Comparison of ENCODE assay signal across 1 cellular context in the genomic region with DNA sequence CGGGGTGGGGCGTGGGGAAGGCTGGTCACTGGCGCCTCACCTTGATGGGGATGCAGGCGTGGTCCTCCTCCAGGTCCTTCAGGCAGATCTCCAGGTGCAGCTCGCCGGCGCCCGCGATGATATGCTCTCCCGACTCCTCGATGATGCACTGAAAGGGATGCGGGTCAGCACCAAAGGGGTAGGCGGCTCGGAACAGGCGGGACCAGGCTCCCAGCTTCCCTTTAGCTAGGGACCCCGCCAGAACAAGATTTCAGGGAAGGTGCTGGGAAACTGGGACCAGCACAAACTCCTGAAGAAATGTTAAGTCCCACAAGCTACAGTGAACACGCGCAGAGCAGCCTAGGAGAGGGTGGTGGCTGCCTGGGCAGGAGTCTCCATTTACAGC.
TF ChIP-seq lines count a peak whose summit lies in the region.

No MANE protein-coding gene starts in this region.

TF ChIP-seq in K562, 482 proteins besides CTCF, POLR2A, EP300 and RAD21:
- TF ChIP-seq SUPT5H (IDR thresholded peaks at IDR 0.05) = peak; percentile 46; the same call in 1 of the 2 replicates
- no peak for TF ChIP-seq BHLHE40 (IDR thresholded peaks at IDR 0.05; ENCODE audit: low read length)
- no peak for TF ChIP-seq NEUROD1 (IDR thresholded peaks at IDR 0.05; ENCODE audit: borderline replicate concordance, low read depth, low read length, partially characterized antibody)
- TF ChIP-seq CEBPB (tag; IDR thresholded peaks at IDR 0.05) = no peak
- TF ChIP-seq ZKSCAN1 (IDR thresholded peaks at IDR 0.05; ENCODE audit: low read depth, low read length) = no peak
- TF ChIP-seq, protein P1, sequence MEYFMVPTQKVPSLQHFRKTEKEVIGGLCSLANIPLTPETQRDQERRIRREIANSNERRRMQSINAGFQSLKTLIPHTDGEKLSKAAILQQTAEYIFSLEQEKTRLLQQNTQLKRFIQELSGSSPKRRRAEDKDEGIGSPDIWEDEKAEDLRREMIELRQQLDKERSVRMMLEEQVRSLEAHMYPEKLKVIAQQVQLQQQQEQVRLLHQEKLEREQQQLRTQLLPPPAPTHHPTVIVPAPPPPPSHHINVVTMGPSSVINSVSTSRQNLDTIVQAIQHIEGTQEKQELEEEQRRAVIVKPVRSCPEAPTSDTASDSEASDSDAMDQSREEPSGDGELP (CRISPR knock-in tag; IDR thresholded peaks at IDR 0.05; ENCODE audit: borderline replicate concordance) = no peak
- peak; percentile 76 for TF ChIP-seq ZBTB33 (CRISPR knock-in tag; IDR thresholded peaks at IDR 0.05)
- TF ChIP-seq, protein P2, sequence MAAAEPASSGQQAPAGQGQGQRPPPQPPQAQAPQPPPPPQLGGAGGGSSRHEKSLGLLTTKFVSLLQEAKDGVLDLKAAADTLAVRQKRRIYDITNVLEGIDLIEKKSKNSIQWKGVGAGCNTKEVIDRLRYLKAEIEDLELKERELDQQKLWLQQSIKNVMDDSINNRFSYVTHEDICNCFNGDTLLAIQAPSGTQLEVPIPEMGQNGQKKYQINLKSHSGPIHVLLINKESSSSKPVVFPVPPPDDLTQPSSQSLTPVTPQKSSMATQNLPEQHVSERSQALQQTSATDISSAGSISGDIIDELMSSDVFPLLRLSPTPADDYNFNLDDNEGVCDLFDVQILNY (CRISPR knock-in tag; IDR thresholded peaks at IDR 0.05) = no peak
- peak; percentile 44; the same call in 1 of the 2 replicates for TF ChIP-seq RBFOX2 (IDR thresholded peaks at IDR 0.05; ENCODE audit: low read depth, low read length)
- TF ChIP-seq RNF2 (IDR thresholded peaks at IDR 0.05) = no peak
- no peak for TF ChIP-seq PPARD (CRISPR knock-in tag; IDR thresholded peaks at IDR 0.05)
- peak; percentile 25 for TF ChIP-seq RBM22 (IDR thresholded peaks at IDR 0.05; ENCODE audit: low read depth, low read length, poor library complexity, severe bottlenecking)
- no peak for TF ChIP-seq HCFC1 (IDR thresholded peaks at IDR 0.05; ENCODE audit: low read depth, low read length)
- TF ChIP-seq KDM4B (IDR thresholded peaks at IDR 0.05; ENCODE audit: borderline replicate concordance in 2 of 2, low read depth in 1 of 2) = no peak
- TF ChIP-seq, protein P3, sequence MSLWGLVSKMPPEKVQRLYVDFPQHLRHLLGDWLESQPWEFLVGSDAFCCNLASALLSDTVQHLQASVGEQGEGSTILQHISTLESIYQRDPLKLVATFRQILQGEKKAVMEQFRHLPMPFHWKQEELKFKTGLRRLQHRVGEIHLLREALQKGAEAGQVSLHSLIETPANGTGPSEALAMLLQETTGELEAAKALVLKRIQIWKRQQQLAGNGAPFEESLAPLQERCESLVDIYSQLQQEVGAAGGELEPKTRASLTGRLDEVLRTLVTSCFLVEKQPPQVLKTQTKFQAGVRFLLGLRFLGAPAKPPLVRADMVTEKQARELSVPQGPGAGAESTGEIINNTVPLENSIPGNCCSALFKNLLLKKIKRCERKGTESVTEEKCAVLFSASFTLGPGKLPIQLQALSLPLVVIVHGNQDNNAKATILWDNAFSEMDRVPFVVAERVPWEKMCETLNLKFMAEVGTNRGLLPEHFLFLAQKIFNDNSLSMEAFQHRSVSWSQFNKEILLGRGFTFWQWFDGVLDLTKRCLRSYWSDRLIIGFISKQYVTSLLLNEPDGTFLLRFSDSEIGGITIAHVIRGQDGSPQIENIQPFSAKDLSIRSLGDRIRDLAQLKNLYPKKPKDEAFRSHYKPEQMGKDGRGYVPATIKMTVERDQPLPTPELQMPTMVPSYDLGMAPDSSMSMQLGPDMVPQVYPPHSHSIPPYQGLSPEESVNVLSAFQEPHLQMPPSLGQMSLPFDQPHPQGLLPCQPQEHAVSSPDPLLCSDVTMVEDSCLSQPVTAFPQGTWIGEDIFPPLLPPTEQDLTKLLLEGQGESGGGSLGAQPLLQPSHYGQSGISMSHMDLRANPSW (CRISPR knock-in tag; IDR thresholded peaks at IDR 0.05) = no peak
- no peak for TF ChIP-seq CBFA2T3 (IDR thresholded peaks at IDR 0.05)
- no peak for TF ChIP-seq NBN (IDR thresholded peaks at IDR 0.05; ENCODE audit: low read depth)
- no peak for TF ChIP-seq MAX (CRISPR knock-in tag; IDR thresholded peaks at IDR 0.05)
- TF ChIP-seq YY1 (IDR thresholded peaks at IDR 0.05; ENCODE audit: borderline replicate concordance in 1 of 3, control insufficient read depth in 1 of 3, extremely low read depth in 1 of 3, insufficient read depth in 3 of 3, insufficient read length in 1 of 3, insufficient replicate concordance in 2 of 3, low read depth in 1 of 3, low read length in 2 of 3) = no peak
- TF ChIP-seq ZNF232 (CRISPR knock-in tag; IDR thresholded peaks at IDR 0.05) = no peak
- no peak for TF ChIP-seq SMARCC2 (IDR thresholded peaks at IDR 0.05; ENCODE audit: low read depth)
- TF ChIP-seq SMARCB1 (IDR thresholded peaks at IDR 0.05; ENCODE audit: insufficient read length, low read depth) = no peak
- no peak for TF ChIP-seq IFI16 (CRISPR knock-in tag; IDR thresholded peaks at IDR 0.05)
- TF ChIP-seq TSHZ1 (CRISPR knock-in tag; IDR thresholded peaks at IDR 0.05) = no peak
- TF ChIP-seq ZNF175 (CRISPR knock-in tag; IDR thresholded peaks at IDR 0.05; ENCODE audit: low read depth) = no peak
- TF ChIP-seq CHCHD3 (CRISPR knock-in tag; IDR thresholded peaks at IDR 0.05) = no peak
- no peak for TF ChIP-seq HMG20A (CRISPR knock-in tag; conservative IDR thresholded peaks at IDR 0.05)
- TF ChIP-seq, protein P4, sequence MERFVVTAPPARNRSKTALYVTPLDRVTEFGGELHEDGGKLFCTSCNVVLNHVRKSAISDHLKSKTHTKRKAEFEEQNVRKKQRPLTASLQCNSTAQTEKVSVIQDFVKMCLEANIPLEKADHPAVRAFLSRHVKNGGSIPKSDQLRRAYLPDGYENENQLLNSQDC (CRISPR knock-in tag; IDR thresholded peaks at IDR 0.05) = 0 out of 2 replicates have a peak, but pooled peaks have one; percentile 22
- TF ChIP-seq NELFE (IDR thresholded peaks at IDR 0.05; ENCODE audit: insufficient read depth, insufficient read length) = no peak
- TF ChIP-seq ZNF253 (CRISPR knock-in tag; conservative IDR thresholded peaks at IDR 0.05) = no peak
- TF ChIP-seq, protein P5, sequence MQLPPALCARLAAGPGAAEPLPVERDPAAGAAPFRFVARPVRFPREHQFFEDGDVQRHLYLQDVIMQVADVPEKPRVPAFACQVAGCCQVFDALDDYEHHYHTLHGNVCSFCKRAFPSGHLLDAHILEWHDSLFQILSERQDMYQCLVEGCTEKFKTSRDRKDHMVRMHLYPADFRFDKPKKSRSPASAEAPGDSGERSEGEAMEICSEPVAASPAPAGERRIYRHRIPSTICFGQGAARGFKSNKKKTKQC (CRISPR knock-in tag; IDR thresholded peaks at IDR 0.05) = no peak
- TF ChIP-seq ZFP30 (CRISPR knock-in tag; IDR thresholded peaks at IDR 0.05; ENCODE audit: borderline replicate concordance) = no peak
- no peak for TF ChIP-seq ZNF23 (CRISPR knock-in tag; IDR thresholded peaks at IDR 0.05)
- TF ChIP-seq POLR2G (IDR thresholded peaks at IDR 0.05; ENCODE audit: low read depth, low read length) = peak; percentile 34; the same call in 1 of the 2 replicates
- TF ChIP-seq CCNT2 (IDR thresholded peaks at IDR 0.05; ENCODE audit: borderline replicate concordance, extremely low read depth, insufficient read length, low read depth, low read length) = peak; percentile 2
- TF ChIP-seq ZNF696 (CRISPR knock-in tag; conservative IDR thresholded peaks at IDR 0.05) = no peak
- no peak for TF ChIP-seq ILF3 (IDR thresholded peaks at IDR 0.05; ENCODE audit: borderline replicate concordance)
- TF ChIP-seq ZNF75A (CRISPR knock-in tag; IDR thresholded peaks at IDR 0.05) = no peak
- no peak for TF ChIP-seq THRAP3 (IDR thresholded peaks at IDR 0.05; ENCODE audit: borderline replicate concordance)
- no peak for TF ChIP-seq ZNF212 (CRISPR knock-in tag; IDR thresholded peaks at IDR 0.05)
- no peak for TF ChIP-seq RBM17 (IDR thresholded peaks at IDR 0.05; ENCODE audit: borderline replicate concordance, low read depth, low read length)
- no peak for TF ChIP-seq NR2C2 (CRISPR knock-in tag; IDR thresholded peaks at IDR 0.05)
- TF ChIP-seq NR2C2 (tag; IDR thresholded peaks at IDR 0.05) = no peak
- TF ChIP-seq THRA (IDR thresholded peaks at IDR 0.05) = no peak
